In genomic region chr17:50440172-50440837, GRCh38 we compare ENCODE assay signal across 16 cellular contexts. TPM values are rescaled to one million over a fixed set of nuclear protein-coding genes. Genes with fewer than 3 reads are reported as not detected.
DNase-seq lines count a peak whose midpoint lies in the region; ATAC-seq, FAIRE-seq and TF ChIP-seq lines count a peak whose summit lies in the region.
"Had no signal": no experiment of that assay in that cellular context is flagged by ENCODE, and none has a peak within 500 bp of the region (broad histone marks: within the 10 kb centered on the region; RNA-seq: fewer than 3 reads in every experiment).

No MANE protein-coding gene starts in this region.

- no peaks in the 10 kb centered on the region; the same call in 1 of the 2 replicates for H3K23me2 ChIP-seq in H1 (ENCODE audit: low read depth, low read length)

- no peaks in the 10 kb centered on the region for H3K27me3 Mint-ChIP-seq in neural progenitor cell (ENCODE audit: insufficient read depth, low read depth)
- H3K27me3 Mint-ChIP-seq: activated CD4-positive, alpha-beta T cell treated with anti-CD3 and anti-CD28 coated beads for 36 hours had no signal

- no peak overlapping the region for H3K4ac ChIP-seq in H1 (replicated peaks; ENCODE audit: insufficient read length, low read depth, low read length)

- FAIRE-seq in H1 (lab: Jason Lieb, UNC) = no peak

- H3K79me2 ChIP-seq in H1 (ENCODE audit: control insufficient read depth in 1 of 2, insufficient read depth in 2 of 2, low read length in 2 of 2) (no peaks in the 10 kb centered on the region), neural progenitor cell (ENCODE audit: low read depth) (no peaks in the 10 kb centered on the region)

- H3K9me3 ChIP-seq in H1 (ENCODE audit: insufficient read depth in 2 of 2, low read depth in 1 of 2, low read length in 1 of 2) (no peaks in the 10 kb centered on the region), neural progenitor cell (ENCODE audit: low read depth) (no peaks in the 10 kb centered on the region)
- H3K9me3 ChIP-seq: heart left ventricle, neutrophil had no signal

- H3K36me3 ChIP-seq in H1 (ENCODE audit: control insufficient read depth in 2 of 4, insufficient read depth in 4 of 4, low read length in 3 of 4) (no peaks in the 10 kb centered on the region), neural progenitor cell (no peaks in the 10 kb centered on the region)
- H3K36me3 ChIP-seq: neutrophil had no signal

- peak overlapping the region; percentile 15 for H4K91ac ChIP-seq in H1 (replicated peaks; ENCODE audit: insufficient read length, low read length)

- H4K20me1 ChIP-seq in H1 (replicated peaks in 1 of 2; ENCODE audit: control insufficient read depth in 1 of 2, insufficient read depth in 2 of 2, low read length in 2 of 2) (no peaks in the 10 kb centered on the region), neural progenitor cell (ENCODE audit: low read depth) (no peaks in the 10 kb centered on the region)

- H3K18ac ChIP-seq in H1 (ENCODE audit: extremely low read depth, low read length) = no peak overlapping the region

- H3K27me3 ChIP-seq in H1 (replicated peaks in 1 of 4; ENCODE audit: control insufficient read depth in 3 of 4, extremely low read depth in 1 of 4, insufficient read depth in 3 of 4, low read length in 3 of 4) (no peaks in the 10 kb centered on the region; a peak in 1 of 7 replicates), neural progenitor cell (no peaks in the 10 kb centered on the region)
- H3K27me3 ChIP-seq: heart left ventricle, neutrophil had no signal

- no peaks in the 10 kb centered on the region for H3K9me3 Mint-ChIP-seq in neural progenitor cell

- H3F3A ChIP-seq in neural progenitor cell (ENCODE audit: low read depth) = no peaks in the 10 kb centered on the region

- POLR2A ChIA-PET in H1 (lab: Charles Lee; ENCODE audit: partially characterized antibody) = interaction anchor here (0.6 to 1.4 kb wide), 2 partner anchors 9 to 67 kb away, joined by 3 read pairs; partner anchors contain the start of gene EME1

- 0 out of 2 replicates have a peak overlapping the region, but pooled peaks have one; percentile 53 for H2AK5ac ChIP-seq in H1 (ENCODE audit: low read depth, low read length)

- H2BK20ac ChIP-seq in H1 (ENCODE audit: low read length) = no peak overlapping the region

- TF ChIP-seq POLR2A in H1 (IDR thresholded peaks at IDR 0.05; ENCODE audit: control extremely low read depth in 1 of 2, low read depth in 2 of 2, low read length in 2 of 2) = no peak

- DNase-seq in NCI-H2081 treated with DMSO at 0.1 percent for 48 hours (lab: John Stamatoyannopoulos, UW) (peak; percentile 23), H1 (ENCODE audit: low read depth in 1 of 2, low spot score in 2 of 2) (no peak), neural progenitor cell (ENCODE audit: low spot score) (no peak), NCI-H524 treated with DMSO at 0.1 percent for 48 hours (lab: John Stamatoyannopoulos, UW) (no peak), SKM-1 treated with dmso at 0.1 percent for 144 hours (lab: John Stamatoyannopoulos, UW; ENCODE audit: unreplicated experiment) (no peak), A172 (ENCODE audit: low spot score) (no peak)
- DNase-seq: activated CD4-positive, alpha-beta T cell treated with anti-CD3 and anti-CD28 coated beads for 36 hours; activated T-cell treated with anti-CD3 and anti-CD28 coated beads, Interleukin-2, amount 50 U/mL, for 1 hour; heart left ventricle; left ventricle myocardium superior; NCI-H226; OCI-M1 had no signal

- H3K14ac ChIP-seq in H1 (ENCODE audit: insufficient read length) = no peak overlapping the region

- H3K4me3 Mint-ChIP-seq in neural progenitor cell = no peak overlapping the region
- H3K4me3 Mint-ChIP-seq: activated CD4-positive, alpha-beta T cell treated with anti-CD3 and anti-CD28 coated beads for 36 hours had no signal

- H3K27ac ChIP-seq in C4-2B (peak overlapping the region; percentile 4; the same call in 1 of the 2 replicates), H1 (ENCODE audit: low read depth, low read length) (no peak overlapping the region; the same call in none of the 2 replicates), neural progenitor cell (no peak overlapping the region)
- H3K27ac ChIP-seq: heart left ventricle, neutrophil had no signal

- no peak overlapping the region for H4K8ac ChIP-seq in H1 (ENCODE audit: extremely low read depth, insufficient read depth, low read length)

- ATAC-seq in GM18873 (IDR thresholded peaks at IDR 0.05; ENCODE audit: low FRiP score, unreplicated experiment) = no peak
- ATAC-seq: activated CD4-positive, alpha-beta T cell treated with anti-CD3 and anti-CD28 coated beads for 36 hours; left ventricle myocardium superior had no signal

- H2BK12ac ChIP-seq in H1 (ENCODE audit: low read depth, low read length) = no peak overlapping the region

- 89% methylated on average over 4 of the region's 4 CpGs; no CpG with 5 or more reads in 1 of the 2 experiments for WGBS in H1 (ENCODE audit: extremely low coverage in 1 of 2, insufficient coverage in 1 of 2, insufficient read length in 1 of 2, insufficient replicate concordance in 2 of 2, low coverage in 1 of 2, low lambda C conversion rate in 2 of 2, missing lambda C conversion rate in 1 of 2), 2 experiments

- no peak overlapping the region for H4K5ac ChIP-seq in H1 (ENCODE audit: insufficient read length, low read depth, low read length)

- H3K27ac Mint-ChIP-seq in neural progenitor cell = peak overlapping the region; percentile 88
- H3K27ac Mint-ChIP-seq: activated CD4-positive, alpha-beta T cell treated with anti-CD3 and anti-CD28 coated beads for 36 hours had no signal

- no peak overlapping the region for H3K56ac ChIP-seq in H1 (replicated peaks; ENCODE audit: insufficient read length, low read depth, low read length)

- H3K36me3 Mint-ChIP-seq in neural progenitor cell = peaks cover 2% of the 10 kb centered on the region

- H3K79me1 ChIP-seq in H1 (ENCODE audit: low read depth, low read length) = no peaks in the 10 kb centered on the region; the same call in 1 of the 2 replicates

- CTCF ChIA-PET in H1 (lab: Charles Lee; ENCODE audit: partially characterized antibody) = interaction anchor here (0.9 to 2.7 kb wide), 5 partner anchors 10 to 79 kb away, joined by 3 to 7 read pairs (median 5); partner anchors contain the start of gene RSAD1

- H2AFZ ChIP-seq in H1 (ENCODE audit: low read length) (no peak overlapping the region), neural progenitor cell (replicated peaks) (no peak overlapping the region)

- no peak for TF ChIP-seq EP300 in H1 (IDR thresholded peaks at IDR 0.05; ENCODE audit: borderline replicate concordance in 1 of 2, low read depth in 2 of 2, low read length in 2 of 2)

- H3K4me1 Mint-ChIP-seq in neural progenitor cell = peaks cover 2% of the 10 kb centered on the region
- H3K4me1 Mint-ChIP-seq: activated CD4-positive, alpha-beta T cell treated with anti-CD3 and anti-CD28 coated beads for 36 hours had no signal

- H3K4me1 ChIP-seq in H1 (replicated peaks in 1 of 4; ENCODE audit: control insufficient read depth in 3 of 4, insufficient read depth in 4 of 4, low read length in 3 of 4) (peaks cover 0 to 6% (median 0%) of the 10 kb centered on the region in 4 experiments; a peak in 2 of 7 replicates), neural progenitor cell (no peaks in the 10 kb centered on the region)

- H2BK5ac ChIP-seq in H1 (ENCODE audit: low read depth, low read length) = no peak overlapping the region

- no peak overlapping the region for H2BK15ac ChIP-seq in H1 (ENCODE audit: low read length)

- TF ChIP-seq RAD21 in H1 (IDR thresholded peaks at IDR 0.05 in 1 of 2, conservative IDR thresholded peaks at IDR 0.05 in 1 of 2; ENCODE audit: low read depth in 2 of 2, low read length in 2 of 2) = no peak

- no peak overlapping the region for H3K23ac ChIP-seq in H1 (ENCODE audit: insufficient read length)

- TF ChIP-seq CTCF in C4-2B (conservative IDR thresholded peaks at IDR 0.05) (no peak), H1 (IDR thresholded peaks at IDR 0.05; ENCODE audit: control extremely low read depth in 1 of 3, insufficient read depth in 1 of 3, low read depth in 1 of 3, low read length in 3 of 3) (no peak), neural progenitor cell (IDR thresholded peaks at IDR 0.05) (no peak)

- H3K9ac ChIP-seq in H1 (replicated peaks in 1 of 4; ENCODE audit: extremely low read depth in 1 of 4, low read depth in 3 of 4, low read length in 3 of 4) = no peak overlapping the region
- H3K9ac ChIP-seq in neural progenitor cell = no peak overlapping the region

- no peak overlapping the region for H2BK120ac ChIP-seq in H1 (replicated peaks; ENCODE audit: low read depth, low read length)

- H3K4me3 ChIP-seq in H1 (ENCODE audit: extremely low read depth in 1 of 4, insufficient read depth in 2 of 4, low read depth in 3 of 4, low read length in 4 of 4) (no peak overlapping the region), neural progenitor cell (no peak overlapping the region)
- H3K4me3 ChIP-seq: heart left ventricle had no signal

- H3K4me2 ChIP-seq in H1 (ENCODE audit: insufficient read depth in 1 of 2, low read depth in 2 of 2, low read length in 2 of 2) = no peak overlapping the region; a peak in 1 of 4 replicates
- H3K4me2 ChIP-seq in neural progenitor cell = no peak overlapping the region

RNA-seq across cellular contexts. Expression of gene ACSF2, which starts 14.3 kb away (rescaled TPM):
- 16.1 and 16.3 TPM in 2 replicates for total RNA-seq in H1 (2021; fragmentation: NEBNext Ultra II Directional; extraction: Animal tissue kit (Norgen Biotek cat#: 25700))
- 14.5 and 19.7 TPM in 2 replicates for polyA plus RNA-seq in H1 (2011; rRNA removed)
- 16.9 TPM for polyA plus RNA-seq in H1 (2011; cell fraction: cytosol; rRNA removed)
- 63.8 TPM for polyA plus RNA-seq in H1 (2011; cell fraction: nucleus; rRNA removed)
- 15.8 to 18.7 TPM (median 17.3 TPM) in 4 replicates for polyA plus RNA-seq in H1 (2012, experiment 1 of 2)
- polyA plus RNA-seq in H1 (2012, experiment 2 of 2) = 12.2 TPM
- polyA plus RNA-seq in H1 (2013, experiment 1 of 2) = 20.7 TPM
- polyA plus RNA-seq in H1 (2013, experiment 2 of 2) = 18.9 TPM
- polyA minus RNA-seq in H1 (2011; rRNA and poly(A)+ RNA removed) = 29.2 and 34.5 TPM in 2 replicates
- polyA minus RNA-seq in H1 (2011; cell fraction: cytosol; rRNA and poly(A)+ RNA removed) = 10.1 TPM
- polyA minus RNA-seq in H1 (2011; cell fraction: nucleus; rRNA and poly(A)+ RNA removed) = 29.0 TPM
- 15.2 and 28.8 TPM in 2 replicates for total RNA-seq in neural progenitor cell (ENCODE audit: low replicate concordance)
- total RNA-seq in A172 (2014; rRNA removed; shearing (Covaris generic)) = 40.4 and 41.0 TPM in 2 replicates

RNA-seq across cellular contexts. Expression of gene CHAD, which starts 28.4 kb away (rescaled TPM):
- 0.17 TPM in 1 of 2 replicates, not detected in the other for total RNA-seq in H1 (2021; fragmentation: NEBNext Ultra II Directional; extraction: Animal tissue kit (Norgen Biotek cat#: 25700))
- 0.03 and 0.06 TPM in 2 replicates for polyA plus RNA-seq in H1 (2011; rRNA removed)
- not detected for polyA plus RNA-seq in H1 (2011; cell fraction: cytosol; rRNA removed)
- polyA plus RNA-seq in H1 (2011; cell fraction: nucleus; rRNA removed) = not detected
- polyA plus RNA-seq in H1 (2012, experiment 1 of 2) = 0.56 to 0.72 TPM (median 0.66 TPM) in 4 replicates
- 0.12 TPM for polyA plus RNA-seq in H1 (2012, experiment 2 of 2)
- 0.28 TPM for polyA plus RNA-seq in H1 (2013, experiment 1 of 2)
- polyA plus RNA-seq in H1 (2013, experiment 2 of 2) = 0.44 TPM
- not detected in 2 replicates for polyA minus RNA-seq in H1 (2011; rRNA and poly(A)+ RNA removed)
- polyA minus RNA-seq in H1 (2011; cell fraction: cytosol; rRNA and poly(A)+ RNA removed) = not detected
- polyA minus RNA-seq in H1 (2011; cell fraction: nucleus; rRNA and poly(A)+ RNA removed) = not detected
- total RNA-seq in neural progenitor cell (ENCODE audit: low replicate concordance) = not detected in 2 replicates
- total RNA-seq in A172 (2014; rRNA removed; shearing (Covaris generic)) = not detected in 2 replicates
- total RNA-seq: activated CD4-positive, alpha-beta T cell treated with anti-CD3 and anti-CD28 coated beads for 36 hours; epithelial cell of proximal tubule had no signal

RNA-seq across cellular contexts. Expression of gene RSAD1, which starts 38.4 kb away (rescaled TPM):
- 31.3 and 33.5 TPM in 2 replicates for total RNA-seq in H1 (2021; fragmentation: NEBNext Ultra II Directional; extraction: Animal tissue kit (Norgen Biotek cat#: 25700))
- 17.9 and 21.9 TPM in 2 replicates for polyA plus RNA-seq in H1 (2011; rRNA removed)
- polyA plus RNA-seq in H1 (2011; cell fraction: cytosol; rRNA removed) = 27.8 TPM
- 69.5 TPM for polyA plus RNA-seq in H1 (2011; cell fraction: nucleus; rRNA removed)
- 19.7 to 31.1 TPM (median 26.9 TPM) in 4 replicates for polyA plus RNA-seq in H1 (2012, experiment 1 of 2)
- polyA plus RNA-seq in H1 (2012, experiment 2 of 2) = 14.4 TPM
- 16.6 TPM for polyA plus RNA-seq in H1 (2013, experiment 1 of 2)
- 14.4 TPM for polyA plus RNA-seq in H1 (2013, experiment 2 of 2)
- polyA minus RNA-seq in H1 (2011; rRNA and poly(A)+ RNA removed) = 18.8 and 19.6 TPM in 2 replicates
- polyA minus RNA-seq in H1 (2011; cell fraction: cytosol; rRNA and poly(A)+ RNA removed) = 22.9 TPM
- 41.0 TPM for polyA minus RNA-seq in H1 (2011; cell fraction: nucleus; rRNA and poly(A)+ RNA removed)
- total RNA-seq in neural progenitor cell (ENCODE audit: low replicate concordance) = 9.7 and 12.9 TPM in 2 replicates
- 16.0 and 16.6 TPM in 2 replicates for total RNA-seq in A172 (2014; rRNA removed; shearing (Covaris generic))

RNA-seq across cellular contexts. Expression of gene LRRC59, which starts 43.0 kb away (rescaled TPM):
- 117 TPM in 2 replicates for total RNA-seq in H1 (2021; fragmentation: NEBNext Ultra II Directional; extraction: Animal tissue kit (Norgen Biotek cat#: 25700))
- polyA plus RNA-seq in H1 (2011; rRNA removed) = 48.3 and 48.7 TPM in 2 replicates
- 58.5 TPM for polyA plus RNA-seq in H1 (2011; cell fraction: cytosol; rRNA removed)
- polyA plus RNA-seq in H1 (2011; cell fraction: nucleus; rRNA removed) = 43.5 TPM
- 94.3 to 100 TPM (median 95.6 TPM) in 4 replicates for polyA plus RNA-seq in H1 (2012, experiment 1 of 2)
- 68.4 TPM for polyA plus RNA-seq in H1 (2012, experiment 2 of 2)
- 66.2 TPM for polyA plus RNA-seq in H1 (2013, experiment 1 of 2)
- 66.4 TPM for polyA plus RNA-seq in H1 (2013, experiment 2 of 2)
- 104 and 110 TPM in 2 replicates for polyA minus RNA-seq in H1 (2011; rRNA and poly(A)+ RNA removed)
- polyA minus RNA-seq in H1 (2011; cell fraction: cytosol; rRNA and poly(A)+ RNA removed) = 39.5 TPM
- polyA minus RNA-seq in H1 (2011; cell fraction: nucleus; rRNA and poly(A)+ RNA removed) = 37.6 TPM
- 57.0 and 63.8 TPM in 2 replicates for total RNA-seq in neural progenitor cell (ENCODE audit: low replicate concordance)
- 259 and 262 TPM in 2 replicates for total RNA-seq in A172 (2014; rRNA removed; shearing (Covaris generic))
